ENCODE assay signal across 8 cellular contexts in genomic region chr9:3526903-3527652, GRCh38. TPM values are rescaled to one million over a fixed set of nuclear protein-coding genes. Genes with fewer than 3 reads are reported as not detected.
DNase-seq lines count a peak whose midpoint lies in the region; ATAC-seq and TF ChIP-seq lines count a peak whose summit lies in the region.

No MANE protein-coding gene starts in this region.

- H2BK120ac ChIP-seq in trophoblast cell (ENCODE audit: insufficient read depth, low read length, poor library complexity): peak overlapping the region; percentile 77

- H3K9me3 ChIP-seq in trophoblast cell (ENCODE audit: insufficient read depth, low read depth, low read length): no peaks in the 10 kb centered on the region

- H3K4me1 Mint-ChIP-seq in activated CD4-positive, alpha-beta memory T cell treated with anti-CD3 and anti-CD28 coated beads, Interleukin-2, amount 10 ng/mL, durations not matched to agents 7 days and 5 days: peaks cover 50% of the 10 kb centered on the region

- H3K4ac ChIP-seq in trophoblast cell (ENCODE audit: low read depth, low read length): peak overlapping the region; percentile 21

- ATAC-seq in HG02759 (IDR thresholded peaks at IDR 0.05; ENCODE audit: unreplicated experiment): peak; percentile 36

- H3K79me1 ChIP-seq in trophoblast cell (ENCODE audit: low read length): peaks cover 10% of the 10 kb centered on the region

- H2AK5ac ChIP-seq in trophoblast cell (ENCODE audit: low read length): peak overlapping the region; percentile 13

- POLR2A ChIA-PET in activated CD4-positive, alpha-beta memory T cell treated with anti-CD3 and anti-CD28 coated beads, Interleukin-2, amount 10 ng/mL, durations not matched to agents 7 days and 5 days (lab: Charles Lee): interaction anchor here (0.7 to 7.6 kb wide), 41 partner anchors 9 to 1924 kb away, joined by 3 to 216 read pairs (median 4); partner anchors contain the start of genes AK3, CD274, CDC37L1 and JAK2

- peak overlapping the region; percentile 100 for H3K27ac Mint-ChIP-seq in activated CD4-positive, alpha-beta memory T cell treated with anti-CD3 and anti-CD28 coated beads, Interleukin-2, amount 10 ng/mL, durations not matched to agents 7 days and 5 days

- peak overlapping the region; percentile 96 for H3K4me3 Mint-ChIP-seq in activated CD4-positive, alpha-beta memory T cell treated with anti-CD3 and anti-CD28 coated beads, Interleukin-2, amount 10 ng/mL, durations not matched to agents 7 days and 5 days

- H3K27me3 Mint-ChIP-seq in activated CD4-positive, alpha-beta memory T cell treated with anti-CD3 and anti-CD28 coated beads, Interleukin-2, amount 10 ng/mL, durations not matched to agents 7 days and 5 days: no peaks in the 10 kb centered on the region

- H3K4me1 ChIP-seq in trophoblast cell (ENCODE audit: control insufficient read depth in 1 of 2, insufficient read depth in 2 of 2, low read length in 2 of 2): peaks cover 0 to 4% of the 10 kb centered on the region in 2 experiments

- no CpG with 5 or more reads among the region's 23 CpGs for WGBS in trophoblast cell (ENCODE audit: extremely low coverage, insufficient coverage, insufficient read length)

- peak overlapping the region; percentile 93 for H4K12ac ChIP-seq in trophoblast cell (ENCODE audit: low read depth, low read length)

- peaks cover 10% of the 10 kb centered on the region for H3K79me2 ChIP-seq in trophoblast cell (ENCODE audit: control insufficient read depth, insufficient read depth, low read length, poor library complexity)

- H3K4me3 ChIP-seq in GM12864 (ENCODE audit: low read depth, low read length) (peak overlapping the region; percentile 96), trophoblast cell (ENCODE audit: low read depth, low read length) (peak overlapping the region; percentile 93)

- no peak overlapping the region for H3K23ac ChIP-seq in trophoblast cell (ENCODE audit: low read length)

- CTCF ChIA-PET in activated CD4-positive, alpha-beta memory T cell treated with anti-CD3 and anti-CD28 coated beads, Interleukin-2, amount 10 ng/mL, durations not matched to agents 7 days and 5 days (lab: Charles Lee): interaction anchor here (1.2 to 2.7 kb wide), 4 partner anchors 50 to 683 kb away, joined by 3 to 16 read pairs (median 8); partner anchors contain the start of gene PUM3

- H3K27me3 ChIP-seq in trophoblast cell (ENCODE audit: insufficient read depth, low read length): no peaks in the 10 kb centered on the region

- peak overlapping the region; percentile 93 for H2BK5ac ChIP-seq in trophoblast cell (ENCODE audit: low read depth, low read length, poor library complexity)

- peak overlapping the region; percentile 97 for H3K14ac ChIP-seq in trophoblast cell (ENCODE audit: low read length)

- peaks cover 36% of the 10 kb centered on the region for H3K36me3 Mint-ChIP-seq in activated CD4-positive, alpha-beta memory T cell treated with anti-CD3 and anti-CD28 coated beads, Interleukin-2, amount 10 ng/mL, durations not matched to agents 7 days and 5 days (ENCODE audit: low read depth)

- DNase-seq in A172 (ENCODE audit: low spot score) (peak; percentile 31), GM12864 (ENCODE audit: low read depth) (no peak), NCI-H146 (lab: John Stamatoyannopoulos, UW) (peak; percentile 86), germinal center (ENCODE audit: low spot score) (peak; percentile 51), trophoblast cell (peak in 1 of 2 donors; percentile 28), middle frontal gyrus (ENCODE audit: extremely low spot score, low spot score) (no peak)
- DNase-seq in activated CD4-positive, alpha-beta memory T cell treated with anti-CD3 and anti-CD28 coated beads, Interleukin-2, amount 10 ng/mL, durations not matched to agents 7 days and 5 days: peak; percentile 79

- H3K4me2 ChIP-seq in trophoblast cell (ENCODE audit: low read length): peak overlapping the region; percentile 90

- peak overlapping the region; percentile 98 for H3K18ac ChIP-seq in trophoblast cell (ENCODE audit: low read length)

- peaks cover 0 to 2% of the 10 kb centered on the region in 2 experiments for H3K36me3 ChIP-seq in trophoblast cell (ENCODE audit: control insufficient read depth in 1 of 2, insufficient read depth in 2 of 2, low read length in 2 of 2)

- H4K91ac ChIP-seq in trophoblast cell (ENCODE audit: low read depth, low read length): peak overlapping the region; percentile 100

- peak overlapping the region; percentile 99 for H4K8ac ChIP-seq in trophoblast cell (ENCODE audit: low read depth, low read length)

- H3K9me3 Mint-ChIP-seq in activated CD4-positive, alpha-beta memory T cell treated with anti-CD3 and anti-CD28 coated beads, Interleukin-2, amount 10 ng/mL, durations not matched to agents 7 days and 5 days: no peaks in the 10 kb centered on the region

- TF ChIP-seq CTCF in GM12864 (IDR thresholded peaks at IDR 0.05; ENCODE audit: low read depth, low read length, missing control alignments): no peak

- H2AFZ ChIP-seq in trophoblast cell (ENCODE audit: insufficient read depth, low read length, poor library complexity): peak overlapping the region; percentile 83

- H3K27ac ChIP-seq in trophoblast cell (ENCODE audit: low read depth, low read length): peak overlapping the region; percentile 100

- peak overlapping the region; percentile 97 for H3K9ac ChIP-seq in trophoblast cell (ENCODE audit: low read length)

- no peak overlapping the region for H2BK12ac ChIP-seq in trophoblast cell (ENCODE audit: low read length)

RNA-seq across cellular contexts. Expression of gene RFX3, which starts 1.3 kb away (rescaled TPM):
- total RNA-seq in A172 (2014; rRNA removed; shearing (Covaris generic)): 1.9 and 3.1 TPM in 2 replicates
- total RNA-seq in activated CD4-positive, alpha-beta memory T cell treated with anti-CD3 and anti-CD28 coated beads, Interleukin-2, amount 10 ng/mL, durations not matched to agents 7 days and 5 days: 10 to 100 TPM; 13.3 to 13.8 TPM
- polyA plus RNA-seq in trophoblast cell (2013): 4.0 and 4.7 TPM in 2 replicates

Comparison
In these comparisons a context has a peak if more than half of its experiments do, and no peak if none do; other contexts are left out.
1. DNase-seq: peak in A172 (single experiment), NCI-H146 (single experiment), activated CD4-positive, alpha-beta memory T cell treated with anti-CD3 and anti-CD28 coated beads, Interleukin-2, amount 10 ng/mL, durations not matched to agents 7 days and 5 days (single experiment) and germinal center (single experiment); none in GM12864 (single experiment) and middle frontal gyrus (single experiment).